In the genomic region with DNA sequence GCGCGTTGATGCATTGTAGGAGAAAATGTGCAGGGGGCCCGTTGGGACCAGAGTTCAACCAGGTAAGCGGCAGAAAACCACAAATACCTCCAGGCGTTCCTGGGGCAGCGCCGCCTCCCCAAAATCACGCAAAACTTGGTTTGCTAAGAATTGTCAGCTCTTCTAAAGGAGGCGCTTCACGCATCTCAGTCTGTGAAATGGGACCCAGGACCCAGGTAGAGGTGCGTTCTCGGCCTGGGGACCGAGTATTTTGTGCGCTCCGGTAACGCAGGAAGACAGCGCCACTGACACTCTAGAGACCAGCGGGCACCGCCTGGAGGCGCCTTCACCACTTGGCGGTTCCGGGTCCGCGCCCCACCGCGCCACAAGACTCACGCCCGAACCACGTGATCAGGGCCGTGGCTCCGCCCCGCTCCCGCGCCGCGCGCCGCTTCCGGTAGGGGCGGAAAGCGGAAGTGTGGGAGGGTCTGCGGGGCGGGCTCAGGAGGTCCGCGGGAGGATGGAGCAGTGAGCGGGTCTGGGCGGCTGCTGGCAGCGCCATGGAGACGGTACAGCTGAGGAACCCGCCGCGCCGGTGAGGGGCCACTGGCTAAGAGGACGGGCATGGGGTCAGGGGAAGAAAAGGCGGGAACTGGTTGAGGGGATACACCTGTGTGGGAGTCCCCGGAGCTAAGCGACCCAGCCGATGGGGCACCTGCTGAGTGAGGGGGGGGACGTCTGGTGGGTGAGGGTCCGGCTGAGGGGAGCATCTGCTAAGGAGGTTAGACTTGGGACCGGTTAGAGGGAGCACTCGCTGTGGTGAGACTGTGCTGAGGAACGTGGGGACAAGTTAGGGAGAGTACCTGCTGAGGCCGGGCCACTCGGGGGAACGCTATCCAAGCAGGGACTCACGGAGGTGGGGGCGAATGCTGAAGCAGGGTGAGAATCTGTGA, we compare ENCODE assay signal across 8 cellular contexts. TPM values are rescaled to one million over a fixed set of nuclear protein-coding genes. Genes with fewer than 3 reads are reported as not detected.
DNase-seq lines count a peak whose midpoint lies in the region; ATAC-seq and TF ChIP-seq lines count a peak whose summit lies in the region.

A gene (plus strand): TSS at position 483 of the 932 bp plus-strand sequence. CDS start 57 bp downstream, at position 540.

- H3K4me1 Mint-ChIP-seq in activated T-cell treated with anti-CD3 and anti-CD28 coated beads, Interleukin-2, amount 50 U/mL, for 24 hours (ENCODE audit: low read depth), result peaks cover 64% of the 10 kb centered on the region

- H3K4me3 ChIP-seq in PC-9 (peak within 1 kb of the TSS; percentile 76), esophagus (ENCODE audit: low read depth in 1 of 2, low read length in 2 of 2) (peak within 1 kb of the TSS; percentile 84), muscle layer of colon (ENCODE audit: low read depth in 1 of 2, low read length in 2 of 2) (peak within 1 kb of the TSS; percentile 76 to 98)

- POLR2A ChIA-PET in PC-9 (lab: Charles Lee; ENCODE audit: unreplicated experiment), result interaction anchor here (0.7 kb wide), 1 partner anchor 172 kb away, joined by 3 read pairs; no protein-coding TSS in a partner anchor

- no peaks in the 10 kb centered on the region for H3K36me3 ChIP-seq in PC-9 (ENCODE audit: low read depth)
- no peaks in the 10 kb centered on the region for H3K36me3 ChIP-seq in esophagus (ENCODE audit: control insufficient read depth in 2 of 2, insufficient read depth in 2 of 2, low read length in 1 of 2)
- H3K36me3 ChIP-seq in muscle layer of colon (ENCODE audit: insufficient read depth, low read length), result no peaks in the 10 kb centered on the region

- peaks cover 40% of the 10 kb centered on the region for H3K36me3 Mint-ChIP-seq in activated T-cell treated with anti-CD3 and anti-CD28 coated beads, Interleukin-2, amount 50 U/mL, for 24 hours (ENCODE audit: low read depth)

- TF ChIP-seq CTCF in PC-9 (conservative IDR thresholded peaks at IDR 0.05), result peak; percentile 49; the same call in 1 of the 2 replicates

- peaks cover 43% of the 10 kb centered on the region for H3K4me1 ChIP-seq in PC-9 (replicated peaks; ENCODE audit: insufficient read depth)
- peaks cover 0 to 3% of the 10 kb centered on the region in 2 donors for H3K4me1 ChIP-seq in esophagus (ENCODE audit: control insufficient read depth in 2 of 2, insufficient read depth in 2 of 2, low read length in 1 of 2)
- peaks cover 12% of the 10 kb centered on the region for H3K4me1 ChIP-seq in muscle layer of colon (ENCODE audit: insufficient read depth, low read length)

- H3K27me3 Mint-ChIP-seq in activated T-cell treated with anti-CD3 and anti-CD28 coated beads, Interleukin-2, amount 50 U/mL, for 24 hours, result no peaks in the 10 kb centered on the region

- TSS peak; percentile 91 for BruUV-seq in PC-9 (replicated peaks; lab: Mats Ljungman, UMichigan)

- ATAC-seq in GM21619 (IDR thresholded peaks at IDR 0.05; ENCODE audit: unreplicated experiment), result peak; percentile 65

- intact Hi-C loops in PC-9 (cut with micrococcal nuclease; ENCODE audit: unreplicated experiment), result no loop called here

- H2AFZ ChIP-seq in PC-9, result peak within 1 kb of the TSS; percentile 96

- H3K9ac ChIP-seq in muscle layer of colon (ENCODE audit: low read length), result peak within 1 kb of the TSS; percentile 78

- H3K9me2 ChIP-seq in PC-9 (ENCODE audit: insufficient read depth), result no peaks in the 10 kb centered on the region

- 0 out of 2 replicates have a peak, but pooled peaks cover 9% of the 10 kb centered on the region for H3F3A ChIP-seq in PC-9 (ENCODE audit: insufficient read depth, low read depth)

- H3K9me3 ChIP-seq in PC-9 (ENCODE audit: insufficient read depth, low read depth) (no peaks in the 10 kb centered on the region), esophagus (ENCODE audit: control insufficient read depth in 2 of 2, insufficient read depth in 1 of 2, low read depth in 1 of 2, low read length in 1 of 2) (no peaks in the 10 kb centered on the region), muscle layer of colon (ENCODE audit: low read length) (no peaks in the 10 kb centered on the region)

- DNase-seq in DMS53 (lab: John Stamatoyannopoulos, UW), result peak; percentile 99
- peak; percentile 98 for DNase-seq in KBM-7
- peak; percentile 87 to 97 for DNase-seq in PC-9
- DNase-seq in activated T-cell treated with anti-CD3 and anti-CD28 coated beads, Interleukin-2, amount 50 U/mL, for 24 hours, result peak; percentile 98
- peak; percentile 87 to 93 for DNase-seq in stimulated activated CD8-positive, alpha-beta memory T cell treated with anti-CD3 and anti-CD28 coated beads, Interleukin-7, amount 100 ng/mL, for 4 hours (ENCODE audit: low read depth in 2 of 2)

- peak within 1 kb of the TSS; percentile 27 for H3K27ac ChIP-seq in PC-9
- H3K27ac ChIP-seq in esophagus (ENCODE audit: low read depth in 2 of 2, low read length in 1 of 2), result peak within 1 kb of the TSS; percentile 94 to 96
- peak within 1 kb of the TSS; percentile 66 for H3K27ac ChIP-seq in muscle layer of colon (ENCODE audit: low read depth, low read length)

- CTCF ChIA-PET in PC-9 (lab: Charles Lee), result no interaction called here

- H3K4me2 ChIP-seq in PC-9, result peak within 1 kb of the TSS; percentile 88

- H3K79me2 ChIP-seq in PC-9 (ENCODE audit: low read depth), result peaks cover 53% of the 10 kb centered on the region

- peak within 1 kb of the TSS; percentile 100 for H3K27ac Mint-ChIP-seq in activated T-cell treated with anti-CD3 and anti-CD28 coated beads, Interleukin-2, amount 50 U/mL, for 24 hours

- WGBS in esophagus, 2 donors, result 1% methylated on average over 68 of the region's 68 CpGs

- H3K9me3 Mint-ChIP-seq in activated T-cell treated with anti-CD3 and anti-CD28 coated beads, Interleukin-2, amount 50 U/mL, for 24 hours, result no peaks in the 10 kb centered on the region

- H3K4me3 Mint-ChIP-seq in activated T-cell treated with anti-CD3 and anti-CD28 coated beads, Interleukin-2, amount 50 U/mL, for 24 hours, result peak within 1 kb of the TSS; percentile 99

- H4K20me1 ChIP-seq in PC-9 (ENCODE audit: insufficient read depth), result peaks cover 3% of the 10 kb centered on the region; the same call in 1 of the 2 replicates

- in situ Hi-C loops in KBM-7 (cut with MboI; ENCODE audit: low pct_unique_long_range_greater_than_20kb, low sequenced_read_pairs), result no loop called here

- H3K27me3 ChIP-seq in PC-9 (ENCODE audit: insufficient read depth, low read depth) (no peaks in the 10 kb centered on the region), esophagus (ENCODE audit: control insufficient read depth in 1 of 2, insufficient read depth in 2 of 2, low read length in 2 of 2) (no peaks in the 10 kb centered on the region), muscle layer of colon (ENCODE audit: control insufficient read depth in 1 of 2, insufficient read depth in 2 of 2, low read length in 2 of 2) (no peaks in the 10 kb centered on the region)

RNA-seq across cellular contexts. Expression of the gene that starts here (rescaled TPM):
- total RNA-seq in PC-9 (2021), result 43.7 and 60.9 TPM in 2 replicates
- 1 to 10 TPM; 4.7 to 4.8 TPM for polyA plus RNA-seq in esophagus

Comparison
In these comparisons a context has a peak if more than half of its experiments do, and no peak if none do; other contexts are left out.
1. Peak in every context shown above with its lines: DNase-seq, ATAC-seq, H3K4me3 ChIP-seq and H3K27ac ChIP-seq.
2. H3K27ac ChIP-seq: peak in every context shown above with its lines; median percentile 95 in esophagus; 66 in muscle layer of colon; 27 in PC-9.